Comparison of ENCODE assay signal across 8 cellular contexts in genomic region chr6:29628419-29629281, GRCh38. TPM values are rescaled to one million over a fixed set of nuclear protein-coding genes. Genes with fewer than 3 reads are reported as not detected.
A peak's percentile ranks its signal among the peaks of the same experiment; 100 is the strongest.
DNase-seq lines count a peak whose midpoint lies in the region; ATAC-seq, FAIRE-seq and TF ChIP-seq lines count a peak whose summit lies in the region.

No MANE protein-coding gene starts in this region.

- peak; percentile 62 for ATAC-seq in activated CD4-positive, alpha-beta T cell treated with anti-CD3 and anti-CD28 coated beads for 36 hours
- ATAC-seq in HG03565 (IDR thresholded peaks at IDR 0.05; ENCODE audit: unreplicated experiment), result no peak

- H2AFZ ChIP-seq in keratinocyte (ENCODE audit: control insufficient read depth, low read length), result peak overlapping the region; percentile 75

- peak overlapping the region; percentile 82 for H3K4me3 Mint-ChIP-seq in activated CD4-positive, alpha-beta T cell treated with anti-CD3 and anti-CD28 coated beads for 36 hours
- H3K4me3 Mint-ChIP-seq in chondrocyte (ENCODE audit: unreplicated experiment), result peak overlapping the region; percentile 96

- peaks cover 40% of the 10 kb centered on the region for H3K4me1 Mint-ChIP-seq in activated CD4-positive, alpha-beta T cell treated with anti-CD3 and anti-CD28 coated beads for 36 hours
- peaks cover 69% of the 10 kb centered on the region for H3K4me1 Mint-ChIP-seq in chondrocyte (ENCODE audit: low read depth)

- H3K9ac ChIP-seq in keratinocyte (ENCODE audit: control insufficient read depth, extremely low read depth, insufficient read depth, low read length), result peak overlapping the region; percentile 52

- H4K20me1 ChIP-seq in keratinocyte (ENCODE audit: control insufficient read depth, extremely low read depth, insufficient read depth, low read length), result no peaks in the 10 kb centered on the region

- peak; percentile 75 for TF ChIP-seq CTCF in AG04450 (IDR thresholded peaks at IDR 0.05; ENCODE audit: low read depth, low read length)
- peak; percentile 88 for TF ChIP-seq CTCF in chondrocyte (IDR thresholded peaks at IDR 0.05)
- peak; percentile 53 to 91 (median 79) for TF ChIP-seq CTCF in keratinocyte (optimal IDR thresholded peaks at IDR 0.05 in 1 of 3, IDR thresholded peaks at IDR 0.05 in 1 of 3, conservative IDR thresholded peaks at IDR 0.05 in 1 of 3; ENCODE audit: extremely low read depth in 1 of 3, insufficient read depth in 2 of 3, low read length in 3 of 3)
- TF ChIP-seq CTCF in spleen (IDR thresholded peaks at IDR 0.05 in 8 of 11, conservative IDR thresholded peaks at IDR 0.05 in 3 of 11), result peak in 10 of 11 experiments; percentile 39 to 78 (median 60)

- H3K36me3 ChIP-seq in keratinocyte (ENCODE audit: control insufficient read depth in 2 of 2, extremely low read depth in 1 of 2, insufficient read depth in 2 of 2, low read length in 2 of 2), result peaks cover 2 to 4% of the 10 kb centered on the region in 2 experiments
- peaks cover 0 to 4% (median 0%) of the 10 kb centered on the region in 6 donors for H3K36me3 ChIP-seq in spleen

- peak; percentile 88 for FAIRE-seq in keratinocyte (lab: Jason Lieb, UNC)

- no peaks in the 10 kb centered on the region for H3K9me3 Mint-ChIP-seq in activated CD4-positive, alpha-beta T cell treated with anti-CD3 and anti-CD28 coated beads for 36 hours (ENCODE audit: low read depth)
- no peaks in the 10 kb centered on the region for H3K9me3 Mint-ChIP-seq in chondrocyte (ENCODE audit: low read depth)

- CTCF ChIA-PET in AG04450 (lab: Charles Lee), result interaction anchor here (0.6 to 13.4 kb wide), 10 partner anchors 10 to 75 kb away, joined by 3 to 281 read pairs (median 4); no protein-coding TSS in a partner anchor
- CTCF ChIA-PET in activated CD4-positive, alpha-beta T cell treated with anti-CD3 and anti-CD28 coated beads for 36 hours (lab: Charles Lee), result interaction anchor here (0.6 to 9.6 kb wide), 2 partner anchors 12 to 24 kb away, joined by 3 to 84 read pairs; no protein-coding TSS in a partner anchor

- TF ChIP-seq POLR2A in spleen (IDR thresholded peaks at IDR 0.05), result no peak

- peaks cover 19% of the 10 kb centered on the region for H3K4me1 ChIP-seq in keratinocyte (ENCODE audit: control insufficient read depth, extremely low read depth, insufficient read depth, low read length)
- H3K4me1 ChIP-seq in spleen, result peaks cover 15 to 87% (median 67%) of the 10 kb centered on the region in 6 donors

- POLR2A ChIA-PET in AG04450 (lab: Yijun Ruan, JAX), result interaction anchor here (0.7 to 1.0 kb wide), 2 partner anchors 21 to 32 kb away, joined by 3 to 5 read pairs; no protein-coding TSS in a partner anchor
- POLR2A ChIA-PET in activated CD4-positive, alpha-beta T cell treated with anti-CD3 and anti-CD28 coated beads for 36 hours (lab: Charles Lee), result no interaction called here

- H3K4me3 ChIP-seq in AG04450 (ENCODE audit: low read depth, low read length) (peak overlapping the region; percentile 76), keratinocyte (ENCODE audit: control insufficient read depth in 2 of 3, extremely low read depth in 1 of 3, insufficient read depth in 2 of 3, low read depth in 1 of 3, low read length in 3 of 3) (peak overlapping the region; percentile 32 to 73 (median 51)), spleen (peak overlapping the region; percentile 44 to 84 (median 60))

- dilution Hi-C loops in keratinocyte (cut with MboI; ENCODE audit: extremely low pct_ligation_motif_present, low sequenced_read_pairs), result no loop called here

- peaks cover 4% of the 10 kb centered on the region for H3K36me3 Mint-ChIP-seq in activated CD4-positive, alpha-beta T cell treated with anti-CD3 and anti-CD28 coated beads for 36 hours (ENCODE audit: low read depth)
- H3K36me3 Mint-ChIP-seq in chondrocyte (ENCODE audit: low read depth), result peaks cover 6% of the 10 kb centered on the region

- peak overlapping the region; percentile 84 for H3K4me2 ChIP-seq in keratinocyte (ENCODE audit: control insufficient read depth, extremely low read depth, insufficient read depth, low read depth, low read length)

- intact Hi-C loops in activated CD4-positive, alpha-beta T cell treated with anti-CD3 and anti-CD28 coated beads for 36 hours (cut with DNase I, micrococcal nuclease), result loop anchor here in 1 of 2 experiments (1.0 kb wide), 1 partner anchor 22 kb away; no protein-coding TSS in a partner anchor
- intact Hi-C loops in spleen (cut with DNase I; ENCODE audit: low total_unique reads), result no loop called here

- H3K9me1 ChIP-seq in keratinocyte (ENCODE audit: control insufficient read depth, extremely low read depth, insufficient read depth, low read length), result no peaks in the 10 kb centered on the region

- WGBS in spleen, 5 donors, result 3 to 4% (median 3%) methylated on average over 32 of the region's 32 CpGs

- H3K79me2 ChIP-seq in keratinocyte (ENCODE audit: control insufficient read depth, insufficient read depth, low read length), result peaks cover 4% of the 10 kb centered on the region

- H3K9me3 ChIP-seq in AG04450 (ENCODE audit: control insufficient read depth, insufficient read depth, low read length) (no peaks in the 10 kb centered on the region; the same call in 1 of the 2 replicates), keratinocyte (ENCODE audit: control insufficient read depth, low read depth, low read length) (no peaks in the 10 kb centered on the region), spleen (no peaks in the 10 kb centered on the region)

- peak; percentile 26 for DNase-seq in AG04450 (ENCODE audit: low read depth, low spot score)
- peak; percentile 87 for DNase-seq in H4 (ENCODE audit: low spot score)
- peak; percentile 40 for DNase-seq in NCI-H460 (ENCODE audit: extremely low read depth, low read depth)
- peak; percentile 81 for DNase-seq in activated CD4-positive, alpha-beta T cell treated with anti-CD3 and anti-CD28 coated beads for 36 hours
- no peak for DNase-seq in chondrocyte (ENCODE audit: low spot score)
- peak; percentile 45 for DNase-seq in keratinocyte (ENCODE audit: low read depth, low spot score)
- peak; percentile 90 for DNase-seq in spleen

- H3K27me3 Mint-ChIP-seq in activated CD4-positive, alpha-beta T cell treated with anti-CD3 and anti-CD28 coated beads for 36 hours, result no peaks in the 10 kb centered on the region
- no peaks in the 10 kb centered on the region for H3K27me3 Mint-ChIP-seq in chondrocyte (ENCODE audit: low read depth)

- peak overlapping the region; percentile 75 for H3K27ac Mint-ChIP-seq in activated CD4-positive, alpha-beta T cell treated with anti-CD3 and anti-CD28 coated beads for 36 hours
- peak overlapping the region; percentile 94 for H3K27ac Mint-ChIP-seq in chondrocyte (ENCODE audit: unreplicated experiment)

- peak overlapping the region; percentile 83 for H3K27ac ChIP-seq in AG04450 (ENCODE audit: low read depth, low read length)
- no peak overlapping the region for H3K27ac ChIP-seq in keratinocyte (ENCODE audit: control insufficient read depth, insufficient read depth, low read length)
- H3K27ac ChIP-seq in spleen, result peak overlapping the region; percentile 27 to 84 (median 80)

- H3K27me3 ChIP-seq in AG04450 (ENCODE audit: control insufficient read depth, insufficient read depth, low read length) (no peaks in the 10 kb centered on the region), keratinocyte (ENCODE audit: control insufficient read depth, extremely low read depth, insufficient read depth, low read length) (no peaks in the 10 kb centered on the region), spleen (replicated peaks in 1 of 7) (peaks cover 0 to 49% (median 0%) of the 10 kb centered on the region in 7 donors)

RNA-seq across cellular contexts. Expression of gene GABBR1, which starts 4.3 kb away (rescaled TPM):
- polyA plus RNA-seq in AG04450 (2011; rRNA removed) (14.6 and 16.5 TPM in 2 replicates), keratinocyte (10.4 to 18.9 TPM (median 18.9 TPM) in 3 replicates), spleen (10 to 100 TPM; 13.8 to 45.4 (median 39.1) TPM)
- polyA minus RNA-seq in AG04450 (2011; rRNA and poly(A)+ RNA removed), result 21.2 and 24.3 TPM in 2 replicates
- 3.8 and 3.9 TPM in 2 replicates for total RNA-seq in H4 (2014; rRNA removed; shearing (Covaris generic))
- total RNA-seq in NCI-H460 (2014; rRNA removed; shearing (Covaris generic)), result 5.7 and 6.1 TPM in 2 replicates
- polyA plus RNA-seq in NCI-H460 (2014; cell fraction: nucleus; rRNA removed), result 26.2 and 28.8 TPM in 2 replicates
- total RNA-seq in activated CD4-positive, alpha-beta T cell treated with anti-CD3 and anti-CD28 coated beads for 36 hours, result 10 to 100 TPM; 25.8 to 35.9 TPM
- total RNA-seq in chondrocyte (46.6 to 62.4 TPM (median 50.7 TPM) in 3 replicates), spleen (100 to 1,000 TPM in 1 of 7 donors, 10 to 100 TPM in 6; 52.8 to 122 (median 70.4) TPM)
- polyA plus RNA-seq in keratinocyte (2011; ENCODE audit: low read depth), result 4.6 TPM
- polyA plus RNA-seq in keratinocyte (2011; cell fraction: cytosol; rRNA removed), result 4.7 and 5.5 TPM in 2 replicates
- polyA plus RNA-seq in keratinocyte (2011; cell fraction: nucleus; rRNA removed), result 139 and 170 TPM in 2 replicates
- 11.4 and 12.9 TPM in 2 replicates for polyA plus RNA-seq in keratinocyte (2012; ENCODE audit: low replicate concordance)
- 13.0 to 36.7 TPM (median 16.0 TPM) in 3 replicates for polyA minus RNA-seq in keratinocyte
- 2.7 TPM for polyA minus RNA-seq in keratinocyte (2011; cell fraction: cytosol; rRNA and poly(A)+ RNA removed)
- polyA minus RNA-seq in keratinocyte (2011; cell fraction: nucleus; rRNA and poly(A)+ RNA removed), result 24.5 and 31.4 TPM in 2 replicates

RNA-seq across cellular contexts. Expression of gene MOG, which starts 28.2 kb away (rescaled TPM):
- polyA plus RNA-seq in AG04450 (2011; rRNA removed) (not detected in 2 replicates), keratinocyte (not detected in 3 replicates), spleen (not detected)
- not detected in 2 replicates for polyA minus RNA-seq in AG04450 (2011; rRNA and poly(A)+ RNA removed)
- total RNA-seq in H4 (2014; rRNA removed; shearing (Covaris generic)), result not detected in 2 replicates
- total RNA-seq in NCI-H460 (2014; rRNA removed; shearing (Covaris generic)), result not detected in 2 replicates
- polyA plus RNA-seq in NCI-H460 (2014; cell fraction: nucleus; rRNA removed), result not detected in 2 replicates
- total RNA-seq in activated CD4-positive, alpha-beta T cell treated with anti-CD3 and anti-CD28 coated beads for 36 hours, result not detected
- total RNA-seq in chondrocyte (0.82 TPM in 1 of 3 replicates, not detected in the others), spleen (not detected)
- polyA plus RNA-seq in keratinocyte (2011; ENCODE audit: low read depth), result not detected
- not detected in 2 replicates for polyA plus RNA-seq in keratinocyte (2011; cell fraction: cytosol; rRNA removed)
- polyA plus RNA-seq in keratinocyte (2011; cell fraction: nucleus; rRNA removed), result not detected in 2 replicates
- polyA plus RNA-seq in keratinocyte (2012; ENCODE audit: low replicate concordance), result 0.11 and 0.14 TPM in 2 replicates
- polyA minus RNA-seq in keratinocyte, result not detected in 3 replicates
- polyA minus RNA-seq in keratinocyte (2011; cell fraction: cytosol; rRNA and poly(A)+ RNA removed), result not detected
- polyA minus RNA-seq in keratinocyte (2011; cell fraction: nucleus; rRNA and poly(A)+ RNA removed), result not detected in 2 replicates

RNA-seq across cellular contexts. Expression of gene OR2H2, which starts 43.7 kb away (rescaled TPM):
- polyA plus RNA-seq in AG04450 (2011; rRNA removed) (not detected in 2 replicates), keratinocyte (not detected in 3 replicates), spleen (not detected)
- not detected in 2 replicates for polyA minus RNA-seq in AG04450 (2011; rRNA and poly(A)+ RNA removed)
- not detected in 2 replicates for total RNA-seq in H4 (2014; rRNA removed; shearing (Covaris generic))
- total RNA-seq in NCI-H460 (2014; rRNA removed; shearing (Covaris generic)), result not detected in 2 replicates
- polyA plus RNA-seq in NCI-H460 (2014; cell fraction: nucleus; rRNA removed), result not detected in 2 replicates
- not detected for total RNA-seq in activated CD4-positive, alpha-beta T cell treated with anti-CD3 and anti-CD28 coated beads for 36 hours
- total RNA-seq in chondrocyte (not detected in 3 replicates), spleen (not detected)
- not detected for polyA plus RNA-seq in keratinocyte (2011; ENCODE audit: low read depth)
- not detected in 2 replicates for polyA plus RNA-seq in keratinocyte (2011; cell fraction: cytosol; rRNA removed)
- polyA plus RNA-seq in keratinocyte (2011; cell fraction: nucleus; rRNA removed), result not detected in 2 replicates
- polyA plus RNA-seq in keratinocyte (2012; ENCODE audit: low replicate concordance), result 0.25 TPM in 1 of 2 replicates, not detected in the other
- polyA minus RNA-seq in keratinocyte, result not detected in 3 replicates
- polyA minus RNA-seq in keratinocyte (2011; cell fraction: cytosol; rRNA and poly(A)+ RNA removed), result not detected
- polyA minus RNA-seq in keratinocyte (2011; cell fraction: nucleus; rRNA and poly(A)+ RNA removed), result not detected in 2 replicates

RNA-seq across cellular contexts. Expression of gene ZFP57, which starts 52.3 kb away (rescaled TPM):
- polyA plus RNA-seq in AG04450 (2011; rRNA removed), result not detected in 2 replicates
- not detected in 2 replicates for polyA minus RNA-seq in AG04450 (2011; rRNA and poly(A)+ RNA removed)
- total RNA-seq in H4 (2014; rRNA removed; shearing (Covaris generic)), result not detected in 2 replicates
- total RNA-seq in NCI-H460 (2014; rRNA removed; shearing (Covaris generic)), result not detected in 2 replicates
- polyA plus RNA-seq in NCI-H460 (2014; cell fraction: nucleus; rRNA removed), result not detected in 2 replicates
- not detected for total RNA-seq in activated CD4-positive, alpha-beta T cell treated with anti-CD3 and anti-CD28 coated beads for 36 hours
- not detected in 3 replicates for total RNA-seq in chondrocyte
- polyA plus RNA-seq in keratinocyte, result 17.4 to 26.3 TPM (median 22.5 TPM) in 3 replicates
- 2.8 TPM for polyA plus RNA-seq in keratinocyte (2011; ENCODE audit: low read depth)
- polyA plus RNA-seq in keratinocyte (2011; cell fraction: cytosol; rRNA removed), result 21.5 and 22.4 TPM in 2 replicates
- polyA plus RNA-seq in keratinocyte (2011; cell fraction: nucleus; rRNA removed), result 37.8 and 49.7 TPM in 2 replicates
- polyA plus RNA-seq in keratinocyte (2012; ENCODE audit: low replicate concordance), result 3.6 and 15.0 TPM in 2 replicates
- polyA minus RNA-seq in keratinocyte, result 22.3 to 33.2 TPM (median 25.4 TPM) in 3 replicates
- 12.3 TPM for polyA minus RNA-seq in keratinocyte (2011; cell fraction: cytosol; rRNA and poly(A)+ RNA removed)
- 9.1 and 13.4 TPM in 2 replicates for polyA minus RNA-seq in keratinocyte (2011; cell fraction: nucleus; rRNA and poly(A)+ RNA removed)
- total RNA-seq in spleen, result 1 to 10 TPM in 1 of 7 donors, under 1 TPM in 2, not detected in 4; 0.37 to 2.8 (median 0.55) TPM
- 1 to 10 TPM in 1 of 3 donors, not detected in 2; 6.8 TPM for polyA plus RNA-seq in spleen
